Comparison of ENCODE assay signal across 8 cellular contexts in the genomic region with DNA sequence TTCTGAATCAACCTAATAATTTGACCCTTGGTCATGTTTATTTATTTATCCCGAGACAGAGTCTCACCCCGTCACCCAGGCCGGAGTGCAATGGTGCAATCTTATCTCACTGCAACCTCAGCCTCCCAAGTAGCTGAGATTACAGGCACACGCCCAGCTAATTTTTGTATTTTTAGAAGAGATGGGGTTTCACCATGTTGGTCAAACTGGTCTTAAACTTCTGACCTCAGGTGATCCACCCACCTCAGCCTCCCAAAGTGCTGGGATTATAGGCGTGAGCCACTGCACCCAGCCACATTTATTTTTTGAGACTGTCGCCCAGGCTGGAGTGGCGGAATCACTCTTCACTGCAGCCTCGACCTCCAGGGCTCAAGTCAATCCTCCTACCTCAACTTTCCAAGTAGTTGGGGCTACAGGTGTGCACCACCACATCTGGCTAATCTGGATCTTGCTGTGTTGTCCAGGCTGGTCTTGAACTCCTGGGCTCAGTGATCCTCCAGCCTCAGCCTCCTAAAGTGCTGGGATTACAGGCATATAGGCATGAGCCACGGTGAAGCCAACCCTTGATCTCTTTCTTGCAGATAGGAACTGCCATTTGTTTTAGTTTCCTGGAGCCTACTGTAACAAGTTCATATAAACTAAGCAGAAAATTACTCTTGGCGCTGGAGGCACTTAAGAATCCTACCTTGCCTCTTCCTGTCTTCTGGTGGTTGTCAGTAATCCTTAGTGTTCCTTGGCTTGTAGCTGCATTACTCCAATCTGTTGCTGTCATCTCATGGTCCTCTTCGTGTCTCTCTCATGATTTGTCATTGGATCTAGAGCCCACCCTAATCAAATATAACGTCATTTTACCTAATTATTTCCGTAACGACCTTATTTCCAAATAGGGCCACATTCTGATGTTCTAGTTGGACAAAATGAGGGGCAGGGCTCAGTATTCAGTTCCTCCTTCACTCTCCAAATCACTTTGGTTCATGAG. TPM values are rescaled to one million over a fixed set of nuclear protein-coding genes. Genes with fewer than 3 reads are reported as not detected.
DNase-seq lines count a peak whose midpoint lies in the region; ATAC-seq and TF ChIP-seq lines count a peak whose summit lies in the region.

No MANE protein-coding gene starts in this region.

- H3K36me3 ChIP-seq in esophagus squamous epithelium (peaks cover 0 to 54% (median 20%) of the 10 kb centered on the region in 3 donors), smooth muscle cell (ENCODE audit: low read depth) (no peaks in the 10 kb centered on the region)

- no peak for DNase-seq in activated CD4-positive, alpha-beta T cell treated with anti-CD3 and anti-CD28 coated beads, Interleukin-2, amount 10 ng/mL, durations not matched to agents 24 days and 14 days
- no peak for DNase-seq in activated CD4-positive, alpha-beta T cell treated with anti-CD3 and anti-CD28 coated beads, Interleukin-2, amount 50 U/mL, for 1 hour
- DNase-seq in T-cell, result no peak
- DNase-seq in esophagus squamous epithelium (lab: John Stamatoyannopoulos, UW), result no peak
- no peak for DNase-seq in smooth muscle cell (lab: John Stamatoyannopoulos, UW; ENCODE audit: unreplicated experiment)
- DNase-seq in effector CD8-positive, alpha-beta T cell (lab: John Stamatoyannopoulos, UW), result no peak
- DNase-seq in iPS-NIHi7 (ENCODE audit: extremely low spot score), result no peak

- H3K4me1 Mint-ChIP-seq in activated CD4-positive, alpha-beta T cell treated with anti-CD3 and anti-CD28 coated beads, Interleukin-2, amount 10 ng/mL, durations not matched to agents 24 days and 14 days, result peaks cover 67% of the 10 kb centered on the region
- H3K4me1 Mint-ChIP-seq in T-cell, result peaks cover 75 to 84% (median 76%) of the 10 kb centered on the region in 3 donors

- H3K27ac Mint-ChIP-seq in activated CD4-positive, alpha-beta T cell treated with anti-CD3 and anti-CD28 coated beads, Interleukin-2, amount 10 ng/mL, durations not matched to agents 24 days and 14 days, result peak overlapping the region; percentile 82
- peak overlapping the region; percentile 84 to 98 for H3K27ac Mint-ChIP-seq in T-cell

- H3K9me3 ChIP-seq in esophagus squamous epithelium (no peaks in the 10 kb centered on the region), smooth muscle cell (replicated peaks; ENCODE audit: low read depth) (no peaks in the 10 kb centered on the region)

- peaks cover 43% of the 10 kb centered on the region for H3F3A ChIP-seq in smooth muscle cell (ENCODE audit: low read depth)

- H3K9ac ChIP-seq in smooth muscle cell (ENCODE audit: low read depth), result no peak overlapping the region

- TF ChIP-seq POLR2A in esophagus squamous epithelium (IDR thresholded peaks at IDR 0.05), result no peak

- POLR2A ChIA-PET in T-cell (lab: Charles Lee), result no interaction called here

- H3K4me1 ChIP-seq in esophagus squamous epithelium, result peaks cover 28 to 82% (median 60%) of the 10 kb centered on the region in 3 donors
- H3K4me1 ChIP-seq in smooth muscle cell (ENCODE audit: low read depth), result peaks cover 45% of the 10 kb centered on the region

- H3K27me3 Mint-ChIP-seq in activated CD4-positive, alpha-beta T cell treated with anti-CD3 and anti-CD28 coated beads, Interleukin-2, amount 10 ng/mL, durations not matched to agents 24 days and 14 days, result no peaks in the 10 kb centered on the region
- H3K27me3 Mint-ChIP-seq in T-cell, result no peaks in the 10 kb centered on the region

- H3K4me3 ChIP-seq in esophagus squamous epithelium (peak overlapping the region; percentile 75 to 91 (median 80)), smooth muscle cell (peak overlapping the region; percentile 11)

- H3K79me2 ChIP-seq in smooth muscle cell (ENCODE audit: low read depth), result peaks cover 48% of the 10 kb centered on the region

- H3K9me3 Mint-ChIP-seq in activated CD4-positive, alpha-beta T cell treated with anti-CD3 and anti-CD28 coated beads, Interleukin-2, amount 10 ng/mL, durations not matched to agents 24 days and 14 days, result no peaks in the 10 kb centered on the region
- H3K9me3 Mint-ChIP-seq in T-cell, result no peaks in the 10 kb centered on the region

- CTCF ChIA-PET in T-cell (lab: Charles Lee), result no interaction called here

- intact Hi-C loops in activated CD4-positive, alpha-beta T cell treated with anti-CD3 and anti-CD28 coated beads, Interleukin-2, amount 10 ng/mL, durations not matched to agents 24 days and 14 days (cut with micrococcal nuclease), result loop anchor here (10.0 kb wide), 2 partner anchors 141 to 429 kb away; partner anchors contain the start of genes CUTA, PHF1 and PSMB8
- intact Hi-C loops in esophagus squamous epithelium (cut with DNase I), result no loop called here

- 40 to 41% methylated on average over 10 to 13 of the region's 14 CpGs for WGBS in esophagus squamous epithelium, 2 donors
- WGBS in smooth muscle cell (ENCODE audit: low lambda C conversion rate), result 70% methylated on average over 14 of the region's 14 CpGs

- no peak for TF ChIP-seq CTCF in esophagus squamous epithelium (IDR thresholded peaks at IDR 0.05)
- TF ChIP-seq CTCF in smooth muscle cell (IDR thresholded peaks at IDR 0.05; ENCODE audit: borderline replicate concordance, insufficient read depth, poor library complexity, severe bottlenecking), result no peak

- no peak overlapping the region for H2AFZ ChIP-seq in smooth muscle cell (ENCODE audit: low read depth)

- peak overlapping the region; percentile 86 for H3K4me2 ChIP-seq in smooth muscle cell

- H4K20me1 ChIP-seq in smooth muscle cell (ENCODE audit: low read depth), result peaks cover 45% of the 10 kb centered on the region

- peak overlapping the region; percentile 94 to 98 (median 97) for H3K27ac ChIP-seq in esophagus squamous epithelium
- H3K27ac ChIP-seq in smooth muscle cell (ENCODE audit: low read depth), result peak overlapping the region; percentile 85

- H3K36me3 Mint-ChIP-seq in activated CD4-positive, alpha-beta T cell treated with anti-CD3 and anti-CD28 coated beads, Interleukin-2, amount 10 ng/mL, durations not matched to agents 24 days and 14 days (ENCODE audit: low read depth), result peaks cover 74% of the 10 kb centered on the region
- H3K36me3 Mint-ChIP-seq in T-cell, result peaks cover 38% of the 10 kb centered on the region

- H3K27me3 ChIP-seq in esophagus squamous epithelium, result no peaks in the 10 kb centered on the region
- H3K27me3 ChIP-seq in smooth muscle cell (ENCODE audit: low read depth), result no peaks in the 10 kb centered on the region

- H3K4me3 Mint-ChIP-seq in activated CD4-positive, alpha-beta T cell treated with anti-CD3 and anti-CD28 coated beads, Interleukin-2, amount 10 ng/mL, durations not matched to agents 24 days and 14 days, result peak overlapping the region; percentile 94
- peak overlapping the region; percentile 92 to 98 (median 94) for H3K4me3 Mint-ChIP-seq in T-cell

- ATAC-seq in T-cell (replicated peaks in 1 of 4), result no peak
- no peak for ATAC-seq in GM21737 (IDR thresholded peaks at IDR 0.05; ENCODE audit: unreplicated experiment)

RNA-seq across cellular contexts. Expression of gene RPS18, which starts 2.3 kb away (rescaled TPM):
- 3,200 and 3,212 TPM in 2 replicates for total RNA-seq in activated CD4-positive, alpha-beta T cell treated with anti-CD3 and anti-CD28 coated beads, Interleukin-2, amount 10 ng/mL, durations not matched to agents 24 days and 14 days
- total RNA-seq in T-cell, result 1,000 to 10,000 TPM; 3,249 to 4,871 (median 4,590) TPM
- 1,000 to 10,000 TPM; 1,955 to 5,522 (median 4,042) TPM for total RNA-seq in esophagus squamous epithelium
- 2,939 and 3,261 TPM in 2 replicates for total RNA-seq in smooth muscle cell
- polyA plus RNA-seq in smooth muscle cell, result 1,790 and 1,848 TPM in 2 replicates

RNA-seq across cellular contexts. Expression of gene VPS52, which starts 2.5 kb away (rescaled TPM):
- 59.9 and 64.9 TPM in 2 replicates for total RNA-seq in activated CD4-positive, alpha-beta T cell treated with anti-CD3 and anti-CD28 coated beads, Interleukin-2, amount 10 ng/mL, durations not matched to agents 24 days and 14 days
- total RNA-seq in T-cell (100 to 1,000 TPM in 1 of 5 donors, 10 to 100 TPM in 4; 81.4 to 100 (median 87.6) TPM), esophagus squamous epithelium (10 to 100 TPM; 34.1 to 45.5 (median 39.8) TPM), smooth muscle cell (23.1 and 34.7 TPM in 2 replicates)
- polyA plus RNA-seq in smooth muscle cell, result 22.6 and 37.0 TPM in 2 replicates

RNA-seq across cellular contexts. Expression of gene B3GALT4, which starts 2.7 kb away (rescaled TPM):
- total RNA-seq in activated CD4-positive, alpha-beta T cell treated with anti-CD3 and anti-CD28 coated beads, Interleukin-2, amount 10 ng/mL, durations not matched to agents 24 days and 14 days, result 4.1 and 4.6 TPM in 2 replicates
- 10 to 100 TPM; 12.2 to 47.2 (median 40.4) TPM for total RNA-seq in T-cell
- total RNA-seq in esophagus squamous epithelium, result 10 to 100 TPM in 3 of 4 donors, 1 to 10 TPM in 1; 9.4 to 31.1 (median 15.0) TPM
- 2.9 and 4.6 TPM in 2 replicates for total RNA-seq in smooth muscle cell
- polyA plus RNA-seq in smooth muscle cell, result 6.1 and 14.6 TPM in 2 replicates

RNA-seq across cellular contexts. Expression of gene WDR46, which starts 14.8 kb away (rescaled TPM):
- total RNA-seq in activated CD4-positive, alpha-beta T cell treated with anti-CD3 and anti-CD28 coated beads, Interleukin-2, amount 10 ng/mL, durations not matched to agents 24 days and 14 days, result 106 and 120 TPM in 2 replicates
- total RNA-seq in T-cell (10 to 100 TPM; 38.3 to 74.4 (median 60.4) TPM), esophagus squamous epithelium (10 to 100 TPM; 30.0 to 62.3 (median 55.6) TPM), smooth muscle cell (52.5 and 67.9 TPM in 2 replicates)
- polyA plus RNA-seq in smooth muscle cell, result 69.9 and 78.6 TPM in 2 replicates

RNA-seq across cellular contexts. Expression of gene PFDN6, which starts 15.2 kb away (rescaled TPM):
- total RNA-seq in activated CD4-positive, alpha-beta T cell treated with anti-CD3 and anti-CD28 coated beads, Interleukin-2, amount 10 ng/mL, durations not matched to agents 24 days and 14 days, result 114 and 132 TPM in 2 replicates
- total RNA-seq in T-cell (10 to 100 TPM; 16.1 to 51.4 (median 40.5) TPM), esophagus squamous epithelium (10 to 100 TPM; 28.6 to 71.0 (median 43.5) TPM), smooth muscle cell (21.4 and 33.8 TPM in 2 replicates)
- polyA plus RNA-seq in smooth muscle cell, result 23.1 and 24.0 TPM in 2 replicates
